Comparison of ENCODE assay signal across 15 cellular contexts in genomic region chr18:13289501-13290205, GRCh38.
DNase-seq lines count a peak whose midpoint lies in the region; ATAC-seq, FAIRE-seq and TF ChIP-seq lines count a peak whose summit lies in the region.
"Had no signal": no experiment of that assay in that cellular context is flagged by ENCODE, and none has a peak within 500 bp of the region (broad histone marks: within the 10 kb centered on the region; RNA-seq: fewer than 3 reads in every experiment).

No MANE protein-coding gene starts in this region.

- peak; percentile 9 for DNase-seq in NOMO-1 treated with DMSO at 0.1 percent for 48 hours (lab: John Stamatoyannopoulos, UW; ENCODE audit: unreplicated experiment)
- no peak for DNase-seq in NOMO-1 (lab: John Stamatoyannopoulos, UW; ENCODE audit: unreplicated experiment in 2 of 2)
- DNase-seq in central memory CD8-positive, alpha-beta T cell (ENCODE audit: low spot score in 2 of 2): no peak
- DNase-seq in posterior vena cava (ENCODE audit: low spot score): peak; percentile 53
- no peak for DNase-seq in Calu3
- DNase-seq in medulla oblongata (ENCODE audit: extremely low spot score): no peak
- no peak for DNase-seq in RCC 7860 (ENCODE audit: low spot score)
- DNase-seq: activated CD4-positive, alpha-beta T cell treated with anti-CD3 and anti-CD28 coated beads, Interleukin-2, amount 50 U/mL, for 1 hour; activated naive CD4-positive, alpha-beta T cell treated with anti-CD3 and anti-CD28 coated beads, Interleukin-2, amount 50 U/mL, for 16 hours; cerebellar nuclear complex; left colon; NCI-H1048; OCI-M1 had no signal

- no peak for FAIRE-seq in RCC 7860 (lab: Jason Lieb, UNC)
- FAIRE-seq: D721Med had no signal

- BruUV-seq in Calu3 (replicated peaks; lab: Mats Ljungman, UMichigan): no TSS peak

- H3K9me3 Mint-ChIP-seq in central memory CD8-positive, alpha-beta T cell: no peaks in the 10 kb centered on the region
- H3K9me3 Mint-ChIP-seq in Calu3 (ENCODE audit: low read depth, unreplicated experiment): no peaks in the 10 kb centered on the region

- peaks cover 31% of the 10 kb centered on the region for H3K27me3 Mint-ChIP-seq in central memory CD8-positive, alpha-beta T cell
- H3K27me3 Mint-ChIP-seq in Calu3 (ENCODE audit: unreplicated experiment): peaks cover 66% of the 10 kb centered on the region

- CTCF ChIA-PET in Calu3 (lab: Charles Lee): no interaction called here

- no peak for TF ChIP-seq CTCF in Calu3 (IDR thresholded peaks at IDR 0.05; ENCODE audit: unreplicated experiment)

- peaks cover 17% of the 10 kb centered on the region for H3K4me1 Mint-ChIP-seq in central memory CD8-positive, alpha-beta T cell
- no peaks in the 10 kb centered on the region for H3K4me1 Mint-ChIP-seq in Calu3 (ENCODE audit: low read depth, unreplicated experiment)

- peak; percentile 42 for ATAC-seq in HG02798 (IDR thresholded peaks at IDR 0.05; ENCODE audit: poor library complexity, unreplicated experiment)
- no peak for ATAC-seq in central memory CD8-positive, alpha-beta T cell (replicated peaks; ENCODE audit: extremely low read depth, poor library complexity, severe bottlenecking)
- ATAC-seq: left colon had no signal

- no peaks in the 10 kb centered on the region for H3K36me3 Mint-ChIP-seq in central memory CD8-positive, alpha-beta T cell (ENCODE audit: insufficient read depth)
- no peaks in the 10 kb centered on the region for H3K36me3 Mint-ChIP-seq in Calu3 (ENCODE audit: insufficient read depth, unreplicated experiment)

- peak overlapping the region; percentile 25 for H3K27ac Mint-ChIP-seq in central memory CD8-positive, alpha-beta T cell (ENCODE audit: low read depth)
- H3K27ac Mint-ChIP-seq in Calu3 (ENCODE audit: unreplicated experiment): no peak overlapping the region

- intact Hi-C loops in posterior vena cava (cut with DNase I): loop anchor here in 1 of 2 donors (10.0 kb wide), 1 partner anchor 55 kb away; no protein-coding TSS in a partner anchor
- intact Hi-C loops in Calu3 (cut with micrococcal nuclease; ENCODE audit: unreplicated experiment): no loop called here

- no peak overlapping the region for H3K4me3 Mint-ChIP-seq in central memory CD8-positive, alpha-beta T cell
- no peak overlapping the region for H3K4me3 Mint-ChIP-seq in Calu3 (ENCODE audit: low read depth, unreplicated experiment)

Comparison
In these comparisons a context has a peak if more than half of its experiments do, and no peak if none do; other contexts are left out.
1. DNase-seq: peak in NOMO-1 treated with DMSO at 0.1 percent for 48 hours (single experiment) and posterior vena cava (single experiment); none in NOMO-1 (0 of 2), central memory CD8-positive, alpha-beta T cell (0 of 2), Calu3 (single experiment), medulla oblongata (single experiment) and RCC 7860 (single experiment).